ENCODE assay signal across 9 cellular contexts in genomic region chr10:44300666-44301649, GRCh38.
A peak's percentile ranks its signal among the peaks of the same experiment; 100 is the strongest.
DNase-seq lines count a peak whose midpoint lies in the region; ATAC-seq, FAIRE-seq and TF ChIP-seq lines count a peak whose summit lies in the region.
"Had no signal": no experiment of that assay in that cellular context is flagged by ENCODE, and none has a peak within 500 bp of the region (broad histone marks: within the 10 kb centered on the region; RNA-seq: fewer than 3 reads in every experiment).

No MANE protein-coding gene starts in this region.

- H3K27me3 ChIP-seq in parathyroid adenoma (ENCODE audit: control insufficient read depth, insufficient read depth, low read length) (no peaks in the 10 kb centered on the region), MM.1S (replicated peaks; ENCODE audit: insufficient read depth, low read length) (no peaks in the 10 kb centered on the region)

- no peaks in the 10 kb centered on the region for H3F3A ChIP-seq in MM.1S (ENCODE audit: insufficient read depth, low read length)

- ATAC-seq in GM19438 (IDR thresholded peaks at IDR 0.05; ENCODE audit: low read depth, unreplicated experiment) (peak; percentile 58), HG03460 (IDR thresholded peaks at IDR 0.05; ENCODE audit: unreplicated experiment) (peak; percentile 56), HG03196 (IDR thresholded peaks at IDR 0.05; ENCODE audit: unreplicated experiment) (no peak)

- no peaks in the 10 kb centered on the region for H3K9me2 ChIP-seq in MM.1S (replicated peaks; ENCODE audit: insufficient read depth, low read length)

- H3K79me2 ChIP-seq in parathyroid adenoma = no peaks in the 10 kb centered on the region
- H3K79me2 ChIP-seq in MM.1S (ENCODE audit: low read length) = no peaks in the 10 kb centered on the region

- in situ Hi-C loops in astrocyte of the cerebellum (cut with HindIII; ENCODE audit: low sequenced_read_pairs) = loop anchor here (25.0 kb wide), 1 partner anchor 561 kb away; no protein-coding TSS in a partner anchor

- H3K9me3 ChIP-seq in parathyroid adenoma (ENCODE audit: control insufficient read depth, low read length) (no peaks in the 10 kb centered on the region), MM.1S (replicated peaks; ENCODE audit: insufficient read depth, low read length) (no peaks in the 10 kb centered on the region)

- no peaks in the 10 kb centered on the region for H3K36me3 ChIP-seq in parathyroid adenoma (ENCODE audit: control insufficient read depth, insufficient read depth, low read length)
- H3K36me3 ChIP-seq in MM.1S (replicated peaks; ENCODE audit: insufficient read depth, low read length) = no peaks in the 10 kb centered on the region

- H3K4me1 ChIP-seq in parathyroid adenoma = peaks cover 21% of the 10 kb centered on the region
- H3K4me1 ChIP-seq in MM.1S (ENCODE audit: low read length) = no peaks in the 10 kb centered on the region

- H3K9ac ChIP-seq in parathyroid adenoma (no peak overlapping the region), MM.1S (ENCODE audit: low read length) (no peak overlapping the region)

- H2AFZ ChIP-seq in parathyroid adenoma (peak overlapping the region; percentile 81), MM.1S (ENCODE audit: low read length) (no peak overlapping the region)

- TF ChIP-seq CTCF in astrocyte of the cerebellum (IDR thresholded peaks at IDR 0.05; ENCODE audit: low read depth, low read length, missing control alignments) = no peak
- no peak for TF ChIP-seq CTCF in parathyroid adenoma (IDR thresholded peaks at IDR 0.05)
- TF ChIP-seq CTCF in MM.1S (IDR thresholded peaks at IDR 0.05; ENCODE audit: low read length) = no peak

- no peak overlapping the region for H3K4me3 ChIP-seq in astrocyte of the cerebellum (ENCODE audit: low read depth, low read length)
- peak overlapping the region; percentile 4 for H3K4me3 ChIP-seq in parathyroid adenoma (ENCODE audit: low read depth, low read length)
- no peak overlapping the region for H3K4me3 ChIP-seq in MM.1S (ENCODE audit: low read length)
- H3K4me3 ChIP-seq: dorsolateral prefrontal cortex had no signal

- peak; percentile 84 for DNase-seq in DMS 273 (lab: John Stamatoyannopoulos, UW; ENCODE audit: unreplicated experiment)
- DNase-seq in astrocyte of the cerebellum (ENCODE audit: low read depth) = peak; percentile 88
- no peak for DNase-seq in MM.1S
- no peak for DNase-seq in GM19239 (ENCODE audit: insufficient read length, low spot score)

- H3K4me2 ChIP-seq in parathyroid adenoma (ENCODE audit: low read length) (peak overlapping the region; percentile 5), MM.1S (ENCODE audit: low read depth, low read length) (no peak overlapping the region)

- no peaks in the 10 kb centered on the region for H4K20me1 ChIP-seq in MM.1S (ENCODE audit: insufficient read depth, low read length)

- peak overlapping the region; percentile 83 for H3K27ac ChIP-seq in parathyroid adenoma
- no peak overlapping the region for H3K27ac ChIP-seq in MM.1S (ENCODE audit: low read length)
- H3K27ac ChIP-seq: dorsolateral prefrontal cortex had no signal

- FAIRE-seq in GM19239 (lab: Jason Lieb, UNC) = no peak

Comparison
In these comparisons a context has a peak if more than half of its experiments do, and no peak if none do; other contexts are left out.
1. DNase-seq: peak in DMS 273 (single experiment) and astrocyte of the cerebellum (single experiment); none in MM.1S (single experiment) and GM19239 (single experiment).